10 cellular contexts compared by ENCODE assay signal in the genomic region with DNA sequence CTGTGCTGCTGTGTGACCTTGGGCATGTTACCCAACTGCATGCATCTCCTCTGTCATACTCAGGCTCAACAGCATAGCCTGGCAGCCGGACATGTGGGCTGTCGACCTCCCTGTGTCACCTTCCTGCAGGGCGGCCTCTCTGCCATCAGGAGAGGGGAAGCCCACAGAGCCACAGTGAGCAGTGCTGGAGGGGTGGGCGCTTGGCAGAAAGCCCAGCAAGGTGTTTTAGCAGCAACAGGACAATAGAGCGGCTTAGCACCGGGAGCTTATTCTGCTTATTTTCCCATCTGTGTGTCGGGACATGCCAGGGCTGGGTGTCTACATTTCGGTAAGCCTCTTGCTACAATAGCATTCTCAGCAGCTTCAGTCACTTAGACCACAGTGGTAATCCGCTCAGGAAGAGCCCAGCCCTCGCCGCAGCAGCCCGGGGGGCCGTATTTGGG. TPM values are rescaled to one million over a fixed set of nuclear protein-coding genes. Genes with fewer than 3 reads are reported as not detected.
DNase-seq lines count a peak whose midpoint lies in the region; ATAC-seq and TF ChIP-seq lines count a peak whose summit lies in the region.
"Had no signal": no experiment of that assay in that cellular context is flagged by ENCODE, and none has a peak within 500 bp of the region (broad histone marks: within the 10 kb centered on the region; RNA-seq: fewer than 3 reads in every experiment).

No MANE protein-coding gene starts in this region.

- no peak overlapping the region for H3K4me3 ChIP-seq in GM12865 (ENCODE audit: low read depth, low read length)
- peak overlapping the region in 1 of 8 donors; percentile 32 for H3K4me3 ChIP-seq in spleen
- H3K4me3 ChIP-seq: ascending aorta had no signal

- peaks cover 6 to 43% (median 32%) of the 10 kb centered on the region in 6 donors for H3K4me1 ChIP-seq in spleen

- intact Hi-C loops in spleen (cut with DNase I; ENCODE audit: low total_unique reads): no loop called here

- peaks cover 0 to 1% of the 10 kb centered on the region in 2 donors for H3K36me3 Mint-ChIP-seq in activated T-cell treated with anti-CD3 and anti-CD28 coated beads, Interleukin-2, amount 50 U/mL, for 72 hours (ENCODE audit: insufficient read depth in 2 of 2)

- H3K27me3 Mint-ChIP-seq in activated T-cell treated with anti-CD3 and anti-CD28 coated beads, Interleukin-2, amount 50 U/mL, for 72 hours (ENCODE audit: low read depth): peaks cover 54% of the 10 kb centered on the region

- DNase-seq in GM12865 (ENCODE audit: low read depth): peak; percentile 37
- peak; percentile 82 for DNase-seq in NCI-H1105 treated with DMSO at 0.1 percent for 48 hours (lab: John Stamatoyannopoulos, UW)
- DNase-seq in activated T-cell treated with anti-CD3 and anti-CD28 coated beads, Interleukin-2, amount 50 U/mL, for 72 hours: no peak
- DNase-seq in myocyte (ENCODE audit: low read depth): peak; percentile 34
- DNase-seq in middle frontal gyrus (ENCODE audit: extremely low spot score, low spot score): no peak
- DNase-seq in spleen: no peak
- DNase-seq: SHP77 treated with DMSO at 0.1 percent for 48 hours; stimulated activated naive CD4-positive, alpha-beta T cell treated with Interleukin-2 at 50 U/mL for 16 hours had no signal

- no peaks in the 10 kb centered on the region for H3K36me3 ChIP-seq in spleen
- H3K36me3 ChIP-seq: ascending aorta had no signal

- WGBS in spleen, 5 donors: 42 to 49% (median 46%) methylated on average over 9 to 13 of the region's 13 CpGs

- peaks cover 0 to 65% (median 17%) of the 10 kb centered on the region in 7 donors for H3K27me3 ChIP-seq in spleen (replicated peaks in 1 of 7)
- H3K27me3 ChIP-seq: ascending aorta had no signal

- TF ChIP-seq CTCF in GM12865 (IDR thresholded peaks at IDR 0.05; ENCODE audit: insufficient read depth, low read depth, low read length, missing control alignments) (no peak), spleen (IDR thresholded peaks at IDR 0.05 in 8 of 11, conservative IDR thresholded peaks at IDR 0.05 in 3 of 11) (no peak)

- H3K27ac Mint-ChIP-seq in activated T-cell treated with anti-CD3 and anti-CD28 coated beads, Interleukin-2, amount 50 U/mL, for 72 hours: no peak overlapping the region

- H3K4me1 Mint-ChIP-seq in activated T-cell treated with anti-CD3 and anti-CD28 coated beads, Interleukin-2, amount 50 U/mL, for 72 hours (ENCODE audit: low read depth): peaks cover 27% of the 10 kb centered on the region

- H3K9me3 ChIP-seq in spleen: no peaks in the 10 kb centered on the region
- H3K9me3 ChIP-seq: ascending aorta had no signal

- ATAC-seq in activated T-cell treated with anti-CD3 and anti-CD28 coated beads, Interleukin-2, amount 50 U/mL, for 72 hours (replicated peaks in 1 of 2): peak; percentile 31 to 52
- no peak for ATAC-seq in GM21717 (IDR thresholded peaks at IDR 0.05; ENCODE audit: unreplicated experiment)

- no peak for TF ChIP-seq POLR2A in spleen (IDR thresholded peaks at IDR 0.05)

- peak overlapping the region in 4 of 8 donors; percentile 22 to 77 (median 38) for H3K27ac ChIP-seq in spleen
- H3K27ac ChIP-seq: ascending aorta had no signal

- peaks cover 1% of the 10 kb centered on the region in 2 donors for H3K9me3 Mint-ChIP-seq in activated T-cell treated with anti-CD3 and anti-CD28 coated beads, Interleukin-2, amount 50 U/mL, for 72 hours

- H3K4me3 Mint-ChIP-seq in activated T-cell treated with anti-CD3 and anti-CD28 coated beads, Interleukin-2, amount 50 U/mL, for 72 hours: peak overlapping the region; percentile 55 to 70

RNA-seq across cellular contexts. Expression of a gene that starts 22.8 kb away (rescaled TPM):
- total RNA-seq in activated T-cell treated with anti-CD3 and anti-CD28 coated beads, Interleukin-2, amount 50 U/mL, for 72 hours: 1 to 10 TPM; 2.3 to 3.3 TPM
- 33.3 and 50.5 TPM in 2 replicates for total RNA-seq in myocyte
- polyA plus RNA-seq in myocyte (2012): 176 TPM
- total RNA-seq in spleen: 10 to 100 TPM; 14.1 to 25.3 (median 22.4) TPM
- 10 to 100 TPM in 1 of 3 donors, 1 to 10 TPM in 2; 3.5 to 15.3 (median 5.5) TPM for polyA plus RNA-seq in spleen

RNA-seq across cellular contexts. Expression of a gene that starts 25.8 kb away (rescaled TPM):
- under 1 TPM; 0.34 to 0.97 TPM for total RNA-seq in activated T-cell treated with anti-CD3 and anti-CD28 coated beads, Interleukin-2, amount 50 U/mL, for 72 hours
- total RNA-seq in myocyte (not detected in 2 replicates), spleen (under 1 TPM in 5 of 7 donors, not detected in 2; 0.19 to 0.51 (median 0.24) TPM)
- not detected for polyA plus RNA-seq in myocyte (2012)
- polyA plus RNA-seq in spleen: under 1 TPM in 1 of 3 donors, not detected in 2; 0.02 TPM
- total RNA-seq: ascending aorta had no signal

RNA-seq across cellular contexts. Expression of a gene that starts 59.8 kb away (rescaled TPM):
- total RNA-seq in activated T-cell treated with anti-CD3 and anti-CD28 coated beads, Interleukin-2, amount 50 U/mL, for 72 hours: 1 to 10 TPM in 1 of 2 donors, not detected in 1; 3.1 TPM
- total RNA-seq in myocyte (not detected in 2 replicates), spleen (not detected)
- polyA plus RNA-seq in myocyte (2012): not detected
- polyA plus RNA-seq in spleen: not detected
- total RNA-seq: ascending aorta had no signal

Comparison
In these comparisons a context has a peak if more than half of its experiments do, and no peak if none do; other contexts are left out.
1. DNase-seq: peak in GM12865 (single experiment), NCI-H1105 treated with DMSO at 0.1 percent for 48 hours (single experiment) and myocyte (single experiment); none in activated T-cell treated with anti-CD3 and anti-CD28 coated beads, Interleukin-2, amount 50 U/mL, for 72 hours (0 of 2), middle frontal gyrus (single experiment) and spleen (single experiment).